In genomic region chr1:244450597-244451538, GRCh38 we compare ENCODE assay signal across 8 cellular contexts. TPM values are rescaled to one million over a fixed set of nuclear protein-coding genes. Genes with fewer than 3 reads are reported as not detected.
DNase-seq lines count a peak whose midpoint lies in the region; ATAC-seq and TF ChIP-seq lines count a peak whose summit lies in the region.

No MANE protein-coding gene starts in this region.

- peak overlapping the region; percentile 97 for H3K4me3 Mint-ChIP-seq in activated naive CD4-positive, alpha-beta T cell treated with anti-CD3 and anti-CD28 coated beads for 36 hours

- H3K27ac ChIP-seq in RWPE1 (peak overlapping the region; percentile 96), osteoblast (ENCODE audit: low read depth, low read length) (peak overlapping the region; percentile 89), upper lobe of left lung (peak overlapping the region; percentile 93 to 98 (median 96))

- 0 to 1% methylated on average over 19 to 22 of the region's 41 CpGs for WGBS in upper lobe of left lung, 2 donors

- H3K79me2 ChIP-seq in osteoblast (ENCODE audit: insufficient read depth, low read length) = peaks cover 55% of the 10 kb centered on the region

- peak overlapping the region; percentile 86 for H3K4me2 ChIP-seq in osteoblast (ENCODE audit: insufficient read depth, low read length)

- H3K4me3 ChIP-seq in osteoblast (ENCODE audit: insufficient read depth, low read length) (peak overlapping the region; percentile 94), upper lobe of left lung (peak overlapping the region; percentile 65 to 96 (median 84))

- TF ChIP-seq CTCF in RWPE1 (conservative IDR thresholded peaks at IDR 0.05; ENCODE audit: low read depth) (no peak), osteoblast (IDR thresholded peaks at IDR 0.05; ENCODE audit: extremely low read depth, low read depth, low read length) (no peak), upper lobe of left lung (IDR thresholded peaks at IDR 0.05) (no peak)

- peak overlapping the region; percentile 84 for H2AFZ ChIP-seq in osteoblast (ENCODE audit: low read length)

- intact Hi-C loops in activated naive CD4-positive, alpha-beta T cell treated with anti-CD3 and anti-CD28 coated beads for 36 hours (cut with micrococcal nuclease) = loop anchor here (1.0 to 5.0 kb wide), 4 partner anchors 16 to 346 kb away; a partner anchor contains a TSS

- no peak for TF ChIP-seq POLR2A in upper lobe of left lung (IDR thresholded peaks at IDR 0.05)

- POLR2A ChIA-PET in RWPE1 (lab: Yijun Ruan, JAX; ENCODE audit: low non-redundant PET) = no interaction called here

- H3K4me1 ChIP-seq in osteoblast (ENCODE audit: insufficient read depth, low read length) (peaks cover 31% of the 10 kb centered on the region), upper lobe of left lung (peaks cover 25 to 40% (median 28%) of the 10 kb centered on the region in 4 donors)

- H3K9me3 Mint-ChIP-seq in activated naive CD4-positive, alpha-beta T cell treated with anti-CD3 and anti-CD28 coated beads for 36 hours = no peaks in the 10 kb centered on the region

- peaks cover 22% of the 10 kb centered on the region for H3K36me3 Mint-ChIP-seq in activated naive CD4-positive, alpha-beta T cell treated with anti-CD3 and anti-CD28 coated beads for 36 hours (ENCODE audit: low read depth)

- H3K36me3 ChIP-seq in osteoblast (ENCODE audit: insufficient read depth, low read length) (peaks cover 9% of the 10 kb centered on the region), upper lobe of left lung (no peaks in the 10 kb centered on the region)

- peak in 1 of 4 donors; percentile 33 for TF ChIP-seq EP300 in upper lobe of left lung (IDR thresholded peaks at IDR 0.05)

- peak overlapping the region; percentile 99 for H3K27ac Mint-ChIP-seq in activated naive CD4-positive, alpha-beta T cell treated with anti-CD3 and anti-CD28 coated beads for 36 hours

- CTCF ChIA-PET in RWPE1 (lab: Yijun Ruan, JAX) = interaction anchor here (0.6 to 0.7 kb wide), 4 partner anchors 10 to 89 kb away, joined by 3 to 6 read pairs (median 3); no protein-coding TSS in a partner anchor
- CTCF ChIA-PET in activated naive CD4-positive, alpha-beta T cell treated with anti-CD3 and anti-CD28 coated beads for 36 hours (lab: Charles Lee) = no interaction called here

- H3K27me3 ChIP-seq in osteoblast (ENCODE audit: insufficient read depth, low read length) = no peaks in the 10 kb centered on the region
- no peaks in the 10 kb centered on the region for H3K27me3 ChIP-seq in upper lobe of left lung

- DNase-seq in Ammon's horn (ENCODE audit: low spot score) (peak; percentile 44), RWPE1 (ENCODE audit: low spot score) (peak; percentile 43), globus pallidus (ENCODE audit: low spot score) (peak; percentile 55), osteoblast (ENCODE audit: insufficient read length, low spot score, missing footprints) (peak; percentile 90), upper lobe of left lung (peak; percentile 62 to 94)
- DNase-seq in activated naive CD4-positive, alpha-beta T cell treated with anti-CD3 and anti-CD28 coated beads for 36 hours = peak; percentile 52

- peak; percentile 22 for ATAC-seq in GM18907 (IDR thresholded peaks at IDR 0.05; ENCODE audit: unreplicated experiment)
- peak; percentile 13 for ATAC-seq in HG03439 (IDR thresholded peaks at IDR 0.05; ENCODE audit: unreplicated experiment)
- peak; percentile 73 for ATAC-seq in upper lobe of left lung (ENCODE audit: low FRiP score in 2 of 2)

- no peaks in the 10 kb centered on the region for H3K27me3 Mint-ChIP-seq in activated naive CD4-positive, alpha-beta T cell treated with anti-CD3 and anti-CD28 coated beads for 36 hours (ENCODE audit: low read depth)

- H4K20me1 ChIP-seq in osteoblast (ENCODE audit: insufficient read depth, low read length) = no peaks in the 10 kb centered on the region

- H3K9me3 ChIP-seq in osteoblast (ENCODE audit: low read depth, low read length) (no peaks in the 10 kb centered on the region), upper lobe of left lung (no peaks in the 10 kb centered on the region)

- peaks cover 48% of the 10 kb centered on the region for H3K4me1 Mint-ChIP-seq in activated naive CD4-positive, alpha-beta T cell treated with anti-CD3 and anti-CD28 coated beads for 36 hours (ENCODE audit: low read depth)

RNA-seq across cellular contexts. Expression of gene ADSS2, which starts 0.8 kb away (rescaled TPM):
- total RNA-seq in activated naive CD4-positive, alpha-beta T cell treated with anti-CD3 and anti-CD28 coated beads for 36 hours = 10 to 100 TPM; 45.9 to 47.3 TPM
- total RNA-seq in osteoblast = 52.8 and 56.6 TPM in 2 replicates
- 10 to 100 TPM; 26.3 to 70.0 (median 40.4) TPM for total RNA-seq in upper lobe of left lung

RNA-seq across cellular contexts. Expression of gene CATSPERE, which starts 10.2 kb away (rescaled TPM):
- under 1 TPM; 0.17 TPM for total RNA-seq in activated naive CD4-positive, alpha-beta T cell treated with anti-CD3 and anti-CD28 coated beads for 36 hours
- 1.4 and 1.8 TPM in 2 replicates for total RNA-seq in osteoblast
- total RNA-seq in upper lobe of left lung = 1 to 10 TPM in 4 of 6 donors, under 1 TPM in 1, not detected in 1; 0.91 to 2.4 (median 1.4) TPM

Comparison
In these comparisons a context has a peak if more than half of its experiments do, and no peak if none do; other contexts are left out.
1. Peak in every context shown above with its lines: DNase-seq, ATAC-seq, H3K4me3 ChIP-seq and H3K27ac ChIP-seq.
2. ATAC-seq: peak in every context shown above with its lines; median percentile 73 in upper lobe of left lung; 22 in GM18907; 13 in HG03439.